Comparison of ENCODE assay signal across 8 cellular contexts in genomic region chr4:158172558-158173258, GRCh38. TPM values are rescaled to one million over a fixed set of nuclear protein-coding genes. Genes with fewer than 3 reads are reported as not detected.
DNase-seq lines count a peak whose midpoint lies in the region; ATAC-seq and TF ChIP-seq lines count a peak whose summit lies in the region.

Gene GASK1B, minus strand, starts transcription at chr4:158173025. Its CDS starts 1,650 bp downstream, at chr4:158171375.

- CTCF ChIA-PET in HEK293T (lab: Yijun Ruan, JAX) = interaction anchor here (0.6 to 2.3 kb wide), 13 partner anchors 9 to 953 kb away, joined by 3 to 13 read pairs (median 4); no protein-coding TSS in a partner anchor

- DNase-seq in HEK293T (ENCODE audit: extremely low spot score) = peak; percentile 37
- peak; percentile 9 for DNase-seq in NCI-H82 treated with DMSO at 0.1 percent for 48 hours (lab: John Stamatoyannopoulos, UW; ENCODE audit: unreplicated experiment)
- DNase-seq in caudate nucleus (lab: John Stamatoyannopoulos, UW) = peak in 17 of 61 donors; percentile 4 to 61 (median 38)
- no peak for DNase-seq in effector CD4-positive, alpha-beta T cell

- H3K36me3 ChIP-seq in DOHH2 (ENCODE audit: control insufficient read depth, low read length) = no peaks in the 10 kb centered on the region

- H3K4me2 ChIP-seq in DOHH2 (ENCODE audit: low read length) = peak within 1 kb of the TSS; percentile 51

- H3K27me3 ChIP-seq in DOHH2 (ENCODE audit: control insufficient read depth, low read length) (peaks cover 7% of the 10 kb centered on the region), layer of hippocampus (ENCODE audit: control insufficient read depth, insufficient read depth, low read length) (no peaks in the 10 kb centered on the region)

- peak; percentile 53 for TF ChIP-seq CTCF in DOHH2 (IDR thresholded peaks at IDR 0.05; ENCODE audit: low read depth, low read length, poor library complexity, severe bottlenecking)

- POLR2A ChIA-PET in HEK293T (lab: Yijun Ruan, JAX) = interaction anchor here (0.7 kb wide), 1 partner anchor 119 kb away, joined by 3 read pairs; no protein-coding TSS in a partner anchor

- H3K9me3 ChIP-seq in DOHH2 (ENCODE audit: control insufficient read depth, insufficient read depth, low read length) = no peaks in the 10 kb centered on the region

- peak within 1 kb of the TSS; percentile 29 for H3K27ac ChIP-seq in DOHH2 (ENCODE audit: low read depth, low read length)
- H3K27ac ChIP-seq in caudate nucleus (ENCODE audit: low read depth, low read length) = peak within 1 kb of the TSS; percentile 77
- peak within 1 kb of the TSS; percentile 73 for H3K27ac ChIP-seq in layer of hippocampus (ENCODE audit: low read depth, low read length)
- peak within 1 kb of the TSS; percentile 58 for H3K27ac ChIP-seq in temporal lobe (ENCODE audit: low read depth, low read length)

- no peaks in the 10 kb centered on the region for H3F3A ChIP-seq in DOHH2 (ENCODE audit: control insufficient read depth, insufficient read depth)

- H3K4me1 ChIP-seq in DOHH2 (ENCODE audit: control insufficient read depth, low read length) = peaks cover 17% of the 10 kb centered on the region

- no peak for ATAC-seq in GM21529 (IDR thresholded peaks at IDR 0.05; ENCODE audit: unreplicated experiment)

- H3K4me3 ChIP-seq in DOHH2 (ENCODE audit: low read length) = peak within 1 kb of the TSS; percentile 32

- no peaks in the 10 kb centered on the region for H4K20me1 ChIP-seq in DOHH2 (ENCODE audit: control insufficient read depth, insufficient read depth, low read depth, low read length)

- H3K9me2 ChIP-seq in DOHH2 (replicated peaks; ENCODE audit: control insufficient read depth, low read length) = no peaks in the 10 kb centered on the region

- H3K79me2 ChIP-seq in DOHH2 (ENCODE audit: control insufficient read depth, low read length) = no peaks in the 10 kb centered on the region

TF ChIP-seq in HEK293T, 16 proteins besides CTCF, POLR2A, EP300 and RAD21:
- TF ChIP-seq CTBP1 (IDR thresholded peaks at IDR 0.05; ENCODE audit: borderline replicate concordance) (no peak), TARDBP (IDR thresholded peaks at IDR 0.05) (no peak), SUZ12 (IDR thresholded peaks at IDR 0.05) (no peak), LEF1 (IDR thresholded peaks at IDR 0.05; ENCODE audit: borderline replicate concordance) (no peak), FOXM1 (IDR thresholded peaks at IDR 0.05; ENCODE audit: borderline replicate concordance) (no peak), PKNOX1 (IDR thresholded peaks at IDR 0.05) (no peak), ELF4 (IDR thresholded peaks at IDR 0.05) (no peak), HDGF (IDR thresholded peaks at IDR 0.05; ENCODE audit: borderline replicate concordance) (no peak), L3MBTL2 (conservative IDR thresholded peaks at IDR 0.05) (no peak), SP1 (IDR thresholded peaks at IDR 0.05) (no peak), FOXK2 (IDR thresholded peaks at IDR 0.05) (no peak)

RNA-seq across cellular contexts. Expression of gene GASK1B, which starts in this region (rescaled TPM):
- 14.3 TPM for total RNA-seq in temporal lobe
